15 cellular contexts compared by ENCODE assay signal in genomic region chr3:113405180-113405579, GRCh38. TPM values are rescaled to one million over a fixed set of nuclear protein-coding genes. Genes with fewer than 3 reads are reported as not detected.
DNase-seq lines count a peak whose midpoint lies in the region; ATAC-seq lines count a peak whose summit lies in the region.
"Had no signal": no experiment of that assay in that cellular context is flagged by ENCODE, and none has a peak within 500 bp of the region (broad histone marks: within the 10 kb centered on the region; RNA-seq: fewer than 3 reads in every experiment).

No MANE protein-coding gene starts in this region.

- no peak overlapping the region for H2BK15ac ChIP-seq in mesenchymal stem cell (ENCODE audit: low read depth, poor library complexity, severe bottlenecking)

- H3K79me1 ChIP-seq in mesenchymal stem cell (replicated peaks; ENCODE audit: low read length, poor library complexity, severe bottlenecking): no peaks in the 10 kb centered on the region

- H3K18ac ChIP-seq in mesenchymal stem cell (ENCODE audit: low read depth in 1 of 2, low read length in 2 of 2): no peak overlapping the region

- H3K14ac ChIP-seq in mesenchymal stem cell (ENCODE audit: low read length in 2 of 2): no peak overlapping the region

- H3K4me1 ChIP-seq in mesenchymal stem cell (ENCODE audit: control insufficient read depth, insufficient read depth, low read depth, low read length): no peaks in the 10 kb centered on the region
- no peaks in the 10 kb centered on the region for H3K4me1 ChIP-seq in CD4-positive, alpha-beta memory T cell (ENCODE audit: insufficient read depth, low read length)
- H3K4me1 ChIP-seq: body of pancreas, prostate gland had no signal

- intact Hi-C loops in CD4-positive, alpha-beta memory T cell (cut with micrococcal nuclease): no loop called here

- H2BK120ac ChIP-seq in mesenchymal stem cell (ENCODE audit: low read depth, low read length): no peak overlapping the region

- POLR2A ChIA-PET in CD4-positive, alpha-beta memory T cell (lab: Charles Lee; ENCODE audit: partially characterized antibody): no interaction called here

- H3K9ac ChIP-seq in mesenchymal stem cell (ENCODE audit: low read length): no peak overlapping the region

- H4K8ac ChIP-seq in mesenchymal stem cell (ENCODE audit: low read length): no peak overlapping the region

- ATAC-seq in GM19397 (IDR thresholded peaks at IDR 0.05; ENCODE audit: unreplicated experiment) (no peak), left lobe of liver (no peak)
- ATAC-seq: body of pancreas; stimulated activated naive CD8-positive, alpha-beta T cell treated with anti-CD3 and anti-CD28 coated beads, Interleukin-15, Interleukin-2, amounts not matched to agents 100 U/mL and 50 U/mL, for 24 hours had no signal

- H2AFZ ChIP-seq in mesenchymal stem cell (ENCODE audit: low read depth, low read length): no peak overlapping the region

- H3K23ac ChIP-seq in mesenchymal stem cell (ENCODE audit: low read length in 2 of 2): no peak overlapping the region

- H3K4me3 ChIP-seq in mesenchymal stem cell (ENCODE audit: insufficient read depth in 1 of 2, low read depth in 1 of 2, low read length in 2 of 2): no peak overlapping the region
- H3K4me3 ChIP-seq in CD4-positive, alpha-beta memory T cell (ENCODE audit: low read length in 2 of 2): no peak overlapping the region
- H3K4me3 ChIP-seq: body of pancreas, prostate gland had no signal

- no peak overlapping the region for H3K27ac ChIP-seq in mesenchymal stem cell (ENCODE audit: low read length, poor library complexity, severe bottlenecking)
- no peak overlapping the region for H3K27ac ChIP-seq in CD4-positive, alpha-beta memory T cell (ENCODE audit: low read depth, low read length)
- H3K27ac ChIP-seq: body of pancreas, prostate gland had no signal

- no peak overlapping the region for H4K91ac ChIP-seq in mesenchymal stem cell (ENCODE audit: low read length)

- no peak overlapping the region for H3K27ac Mint-ChIP-seq in CD4-positive, alpha-beta memory T cell
- H3K27ac Mint-ChIP-seq: T-helper 1 cell treated with Interleukin-12 subunit alpha and Interleukin-12 subunit beta and Interleukin-4 antibody, amounts not matched to agents 30 μg/mL and 1 μg/mL, for 36 hours had no signal

- CTCF ChIA-PET in CD4-positive, alpha-beta memory T cell (lab: Charles Lee; ENCODE audit: partially characterized antibody): no interaction called here

- H3K4me1 Mint-ChIP-seq in CD4-positive, alpha-beta memory T cell: peaks cover 0 to 1% (median 0%) of the 10 kb centered on the region in 4 donors

- no peak overlapping the region for H3K4ac ChIP-seq in mesenchymal stem cell (ENCODE audit: low read depth in 1 of 2, low read length in 2 of 2)

- peaks cover 0 to 8% (median 1%) of the 10 kb centered on the region in 8 donors for H3K9me3 Mint-ChIP-seq in CD4-positive, alpha-beta memory T cell
- H3K9me3 Mint-ChIP-seq: T-helper 1 cell treated with Interleukin-12 subunit alpha and Interleukin-12 subunit beta and Interleukin-4 antibody, amounts not matched to agents 30 μg/mL and 1 μg/mL, for 36 hours had no signal

- H3K27me3 Mint-ChIP-seq in CD4-positive, alpha-beta memory T cell: no peaks in the 10 kb centered on the region

- no peak overlapping the region for H2BK12ac ChIP-seq in mesenchymal stem cell (ENCODE audit: low read length in 2 of 2)

- no peak overlapping the region for H3K4me3 Mint-ChIP-seq in CD4-positive, alpha-beta memory T cell
- H3K4me3 Mint-ChIP-seq: T-helper 1 cell treated with Interleukin-12 subunit alpha and Interleukin-12 subunit beta and Interleukin-4 antibody, amounts not matched to agents 30 μg/mL and 1 μg/mL, for 36 hours had no signal

- 63% methylated on average over 1 of the region's 1 CpG for WGBS in mesenchymal stem cell

- H3K36me3 ChIP-seq in mesenchymal stem cell (ENCODE audit: control insufficient read depth in 1 of 2, insufficient read depth in 2 of 2, low read depth in 1 of 2, low read length in 2 of 2): peaks cover 0 to 17% of the 10 kb centered on the region in 2 experiments
- peaks cover 9% of the 10 kb centered on the region for H3K36me3 ChIP-seq in CD4-positive, alpha-beta memory T cell (ENCODE audit: insufficient read depth, low read length)
- H3K36me3 ChIP-seq: prostate gland had no signal

- DNase-seq in EH (ENCODE audit: low read depth) (peak; percentile 53), M059J (ENCODE audit: low read depth) (peak; percentile 55), astrocyte of the hippocampus (ENCODE audit: low read depth, low spot score) (peak; percentile 23), mesenchymal stem cell (peak; percentile 27), left lobe of liver (ENCODE audit: low spot score) (no peak)
- DNase-seq in activated CD4-positive, CD25-positive, alpha-beta regulatory T cell treated with anti-CD3 and anti-CD28 coated beads, Interleukin-2, amount 50 U/mL, for 72 hours: no peak
- no peak for DNase-seq in CD4-positive, alpha-beta memory T cell
- DNase-seq: AML-193; body of pancreas; midbrain; stimulated activated CD4-positive, alpha-beta T cell treated with anti-CD3 and anti-CD28 coated beads, Interleukin-4, amount 100 ng/mL, for 24 hours; stimulated activated naive CD8-positive, alpha-beta T cell treated with anti-CD3 and anti-CD28 coated beads, Interleukin-15, Interleukin-2, amounts not matched to agents 100 U/mL and 50 U/mL, for 24 hours had no signal

- no peaks in the 10 kb centered on the region for H3K9me3 ChIP-seq in mesenchymal stem cell (ENCODE audit: control insufficient read depth, low read length)
- H3K9me3 ChIP-seq in CD4-positive, alpha-beta memory T cell (ENCODE audit: control insufficient read depth in 1 of 2, low read length in 2 of 2): no peaks in the 10 kb centered on the region
- H3K9me3 ChIP-seq: body of pancreas, prostate gland had no signal

- H2BK5ac ChIP-seq in mesenchymal stem cell (ENCODE audit: low read depth, low read length, poor library complexity, severe bottlenecking): no peak overlapping the region

- H3K4me2 ChIP-seq in mesenchymal stem cell (ENCODE audit: low read length, poor library complexity, severe bottlenecking): no peak overlapping the region

- no peaks in the 10 kb centered on the region for H3K27me3 ChIP-seq in mesenchymal stem cell (ENCODE audit: control insufficient read depth in 1 of 2, insufficient read depth in 1 of 2, low read length in 2 of 2)
- no peaks in the 10 kb centered on the region for H3K27me3 ChIP-seq in CD4-positive, alpha-beta memory T cell (ENCODE audit: insufficient read depth, low read length)
- H3K27me3 ChIP-seq: body of pancreas had no signal

- H2AK5ac ChIP-seq in mesenchymal stem cell (ENCODE audit: low read length, severe bottlenecking): no peak overlapping the region

- H3K36me3 Mint-ChIP-seq in CD4-positive, alpha-beta memory T cell: peaks cover 37 to 40% of the 10 kb centered on the region in 2 donors

RNA-seq across cellular contexts. Expression of gene CFAP44, which starts 36.1 kb away (rescaled TPM):
- total RNA-seq in M059J (2014; rRNA removed; shearing (Covaris generic)): 0.37 and 1.5 TPM in 2 replicates
- polyA plus RNA-seq in mesenchymal stem cell (2013, experiment 1 of 2): 1.0 TPM
- 1.1 TPM for polyA plus RNA-seq in mesenchymal stem cell (2013, experiment 2 of 2)
- 3.7 TPM for total RNA-seq in left lobe of liver
- total RNA-seq in CD4-positive, alpha-beta memory T cell: 10 to 100 TPM; 25.7 to 26.1 TPM
- polyA plus RNA-seq in CD4-positive, alpha-beta memory T cell: 1 to 10 TPM in 1 of 2 donors, under 1 TPM in 1; 0.73 to 1.2 TPM

Comparison
In these comparisons a context has a peak if more than half of its experiments do, and no peak if none do; other contexts are left out.
1. DNase-seq: peak in EH (single experiment), M059J (single experiment), astrocyte of the hippocampus (single experiment) and mesenchymal stem cell (single experiment); none in left lobe of liver (single experiment), activated CD4-positive, CD25-positive, alpha-beta regulatory T cell treated with anti-CD3 and anti-CD28 coated beads, Interleukin-2, amount 50 U/mL, for 72 hours (single experiment) and CD4-positive, alpha-beta memory T cell (0 of 5).